ENCODE assay signal across 1 cellular context in genomic region chr14:105086833-105087307, GRCh38.
TF ChIP-seq lines count a peak whose summit lies in the region.

No MANE protein-coding gene starts in this region.

TF ChIP-seq in GM12878, 131 proteins besides CTCF, POLR2A, EP300 and RAD21 (continued from another document):
- TF ChIP-seq TCF7 (IDR thresholded peaks at IDR 0.05; ENCODE audit: borderline replicate concordance) (no peak), IKZF1 (conservative IDR thresholded peaks at IDR 0.05) (peak; percentile 82), ZBTB11 (CRISPR knock-in tag; IDR thresholded peaks at IDR 0.05) (no peak), MLLT1 (IDR thresholded peaks at IDR 0.05) (no peak), ZNF24 (IDR thresholded peaks at IDR 0.05) (no peak), KLF5 (IDR thresholded peaks at IDR 0.05; ENCODE audit: partially characterized antibody) (peak; percentile 52), USF1 (IDR thresholded peaks at IDR 0.05; ENCODE audit: borderline replicate concordance, extremely low read length, insufficient read depth, low read depth, low read length) (no peak), MTA3 (IDR thresholded peaks at IDR 0.05; ENCODE audit: borderline replicate concordance, low read length) (no peak), ATF2 (IDR thresholded peaks at IDR 0.05; ENCODE audit: low read length) (no peak), IRF3 (IDR thresholded peaks at IDR 0.05) (no peak)
TF ChIP-seq in GM12878: peak in this region for 41.
